ENCODE assay signal across 21 cellular contexts in the genomic region with DNA sequence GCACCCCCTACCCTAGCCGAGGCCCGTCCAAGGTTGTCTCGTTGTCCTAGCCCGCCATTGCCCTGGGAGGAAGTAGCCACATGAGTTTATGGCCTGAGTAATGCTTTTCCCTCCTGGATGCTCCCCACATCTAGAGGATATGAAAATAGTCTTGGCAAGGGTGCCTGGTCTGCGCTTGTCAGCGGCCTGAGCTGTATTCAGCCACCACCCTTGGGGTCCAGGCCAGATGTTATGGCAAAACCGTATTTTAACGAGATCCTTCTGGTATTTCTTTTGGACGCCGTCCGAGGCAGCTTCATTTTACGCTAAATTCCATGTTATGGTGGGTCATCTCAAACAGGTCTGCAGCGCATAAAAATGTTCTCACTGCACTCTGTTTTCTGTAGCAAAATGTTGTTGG.
DNase-seq lines count a peak whose midpoint lies in the region; ATAC-seq and TF ChIP-seq lines count a peak whose summit lies in the region.
"Had no signal": no experiment of that assay in that cellular context is flagged by ENCODE, and none has a peak within 500 bp of the region (broad histone marks: within the 10 kb centered on the region; RNA-seq: fewer than 3 reads in every experiment).

No MANE protein-coding gene starts in this region.

- CTCF ChIA-PET in activated naive CD4-positive, alpha-beta T cell treated with anti-CD3 and anti-CD28 coated beads, Interleukin-2, amount 10 ng/mL, durations not matched to agents 7 days and 5 days (lab: Charles Lee) = no interaction called here
- CTCF ChIA-PET in PC-3 (lab: Charles Lee) (no interaction called here), MCF 10A (lab: Yijun Ruan, JAX) (interaction anchor here (0.5 to 1.1 kb wide), 4 partner anchors 11 to 700 kb away, joined by 3 read pairs; no protein-coding TSS in a partner anchor)

- H3K27ac ChIP-seq in PC-3 (ENCODE audit: low read length) (peak overlapping the region; percentile 70; the same call in 1 of the 2 replicates), transverse colon (peak overlapping the region; percentile 59 to 69 (median 64))
- H3K27ac ChIP-seq: gastrocnemius medialis, PC-9, SJSA1 had no signal

- in situ Hi-C loops in transverse colon (cut with MboI; ENCODE audit: low pct_ligation_motif_present in 1 of 4, low pct_unique_long_range_greater_than_20kb in 1 of 4, low sequenced_read_pairs in 3 of 4) = loop anchor here in 2 of 4 donors (25.0 kb wide), 3 partner anchors 214 to 714 kb away; partner anchors contain the start of gene TBL1X (in 1 of the 2)

- peaks cover 27% of the 10 kb centered on the region for H3K4me1 Mint-ChIP-seq in activated naive CD4-positive, alpha-beta T cell treated with anti-CD3 and anti-CD28 coated beads, Interleukin-2, amount 10 ng/mL, durations not matched to agents 7 days and 5 days
- H3K4me1 Mint-ChIP-seq in MCF 10A (ENCODE audit: insufficient read depth, unreplicated experiment) = peaks cover 12% of the 10 kb centered on the region

- peak overlapping the region; percentile 94 for H3K27ac Mint-ChIP-seq in activated naive CD4-positive, alpha-beta T cell treated with anti-CD3 and anti-CD28 coated beads, Interleukin-2, amount 10 ng/mL, durations not matched to agents 7 days and 5 days
- H3K27ac Mint-ChIP-seq in MCF 10A (ENCODE audit: low read depth, unreplicated experiment) = no peak overlapping the region
- H3K27ac Mint-ChIP-seq: progenitor cell of endocrine pancreas had no signal

- intact Hi-C loops in PC-3 (cut with micrococcal nuclease) (loop anchor here (10.0 kb wide), 1 partner anchor 212 kb away; the partner anchor contains the start of gene TBL1X), transverse colon (cut with DNase I; ENCODE audit: low total_unique reads) (no loop called here), MCF 10A (cut with micrococcal nuclease) (no loop called here)

- H3K79me2 ChIP-seq in PC-3 (ENCODE audit: low read length) = no peaks in the 10 kb centered on the region

- H2AFZ ChIP-seq in PC-3 (ENCODE audit: low read length) = no peak overlapping the region
- H2AFZ ChIP-seq: PC-9 had no signal

- H3K4me2 ChIP-seq in PC-3 (ENCODE audit: low read length) = no peak overlapping the region
- H3K4me2 ChIP-seq: PC-9 had no signal

- H3K9ac ChIP-seq in PC-3 (ENCODE audit: low read length) = no peak overlapping the region

- POLR2A ChIA-PET in PC-3 (lab: Charles Lee; ENCODE audit: unreplicated experiment) = no interaction called here
- POLR2A ChIA-PET in MCF 10A (lab: Yijun Ruan, JAX) = no interaction called here

- H3K4me3 ChIP-seq in PC-3 (ENCODE audit: low read length) (no peak overlapping the region), fibroblast of pulmonary artery (replicated peaks; ENCODE audit: low read depth, low read length) (no peak overlapping the region), transverse colon (no peak overlapping the region)
- H3K4me3 ChIP-seq: gastrocnemius medialis, PC-9, SJSA1, skin epidermis had no signal

- H3K36me3 ChIP-seq in PC-3 (ENCODE audit: low read depth, low read length) (no peaks in the 10 kb centered on the region; the same call in none of the 2 replicates), transverse colon (no peaks in the 10 kb centered on the region)
- H3K36me3 ChIP-seq: gastrocnemius medialis had no signal

- no peak for DNase-seq in activated naive CD4-positive, alpha-beta T cell treated with anti-CD3 and anti-CD28 coated beads, Interleukin-2, amount 10 ng/mL, durations not matched to agents 7 days and 5 days
- DNase-seq in activated naive CD4-positive, alpha-beta T cell treated with Interleukin-2 at 50 U/mL for 16 hours = no peak
- DNase-seq in PC-3 (no peak), fibroblast of pulmonary artery (ENCODE audit: low read depth) (peak; percentile 14), transverse colon (no peak), MCF 10A (ENCODE audit: unreplicated experiment) (no peak), NCI-H69 (lab: John Stamatoyannopoulos, UW) (no peak)
- DNase-seq: activated CD8-positive, alpha-beta memory T cell treated with anti-CD3 and anti-CD28 coated beads, Interleukin-2, amount 10 ng/mL, durations not matched to agents 7 days and 5 days; CD4-positive, alpha-beta memory T cell; cerebellar nuclear complex; DMS79 treated with DMSO at 0.1 percent for 48 hours; gastrocnemius medialis; mesendoderm; NCI-H1694 treated with DMSO at 0.1 percent for 48 hours; NCI-H2227 treated with DMSO at 0.1 percent for 48 hours; PC-9; stimulated activated CD4-positive, alpha-beta T cell treated with anti-CD3 and anti-CD28 coated beads, Interleukin-2, amount 100 ng/mL, for 48 hours had no signal

- 0 to 81% methylated on average over 1 to 13 of the region's 13 CpGs for WGBS in transverse colon (ENCODE audit: low coverage in 1 of 2), 2 donors

- no peaks in the 10 kb centered on the region for H4K20me1 ChIP-seq in PC-3 (ENCODE audit: low read length)

- no peaks in the 10 kb centered on the region for H3F3A ChIP-seq in PC-3 (ENCODE audit: low read length, unreplicated experiment)

- H3K27me3 ChIP-seq in PC-3 (ENCODE audit: low read length) (no peaks in the 10 kb centered on the region), transverse colon (no peaks in the 10 kb centered on the region)
- H3K27me3 ChIP-seq: gastrocnemius medialis, SJSA1 had no signal

- no peak overlapping the region for H3K4me3 Mint-ChIP-seq in activated naive CD4-positive, alpha-beta T cell treated with anti-CD3 and anti-CD28 coated beads, Interleukin-2, amount 10 ng/mL, durations not matched to agents 7 days and 5 days
- no peak overlapping the region for H3K4me3 Mint-ChIP-seq in MCF 10A (ENCODE audit: unreplicated experiment)
- H3K4me3 Mint-ChIP-seq: activated CD8-positive, alpha-beta memory T cell treated with anti-CD3 and anti-CD28 coated beads, Interleukin-2, amount 10 ng/mL, durations not matched to agents 7 days and 5 days had no signal

- no peaks in the 10 kb centered on the region for H3K9me2 ChIP-seq in PC-3 (replicated peaks; ENCODE audit: low read length)

- no peak for TF ChIP-seq CTCF in PC-3 (conservative IDR thresholded peaks at IDR 0.05; ENCODE audit: low read depth, low read length)
- no peak for TF ChIP-seq CTCF in fibroblast of pulmonary artery (IDR thresholded peaks at IDR 0.05; ENCODE audit: low read length, missing control alignments)
- no peak for TF ChIP-seq CTCF in transverse colon (IDR thresholded peaks at IDR 0.05)
- TF ChIP-seq CTCF in MCF 10A (IDR thresholded peaks at IDR 0.05; ENCODE audit: unreplicated experiment) = no peak

- H3K27me3 Mint-ChIP-seq in activated naive CD4-positive, alpha-beta T cell treated with anti-CD3 and anti-CD28 coated beads, Interleukin-2, amount 10 ng/mL, durations not matched to agents 7 days and 5 days = no peaks in the 10 kb centered on the region
- no peaks in the 10 kb centered on the region for H3K27me3 Mint-ChIP-seq in MCF 10A (ENCODE audit: insufficient read depth, unreplicated experiment)
- H3K27me3 Mint-ChIP-seq: activated CD8-positive, alpha-beta memory T cell treated with anti-CD3 and anti-CD28 coated beads, Interleukin-2, amount 10 ng/mL, durations not matched to agents 7 days and 5 days; CD4-positive, alpha-beta memory T cell; progenitor cell of endocrine pancreas had no signal

- no peak for TF ChIP-seq POLR2A in transverse colon (IDR thresholded peaks at IDR 0.05)

- ATAC-seq in PC-3 (no peak), HG03571 (IDR thresholded peaks at IDR 0.05; ENCODE audit: unreplicated experiment) (no peak)
- ATAC-seq: gastrocnemius medialis had no signal

- no peak for TF ChIP-seq EP300 in transverse colon (IDR thresholded peaks at IDR 0.05; ENCODE audit: low read depth)

- no TSS peak for BruUV-seq in PC-3 (replicated peaks; lab: Mats Ljungman, UMichigan)
- BruUV-seq in MCF 10A (replicated peaks; lab: Mats Ljungman, UMichigan) = no TSS peak

- H3K4me1 ChIP-seq in PC-3 (ENCODE audit: insufficient read depth, low read length) = peaks cover 9% of the 10 kb centered on the region; the same call in 1 of the 2 replicates
- peaks cover 0 to 2% (median 0%) of the 10 kb centered on the region in 4 donors for H3K4me1 ChIP-seq in transverse colon
- H3K4me1 ChIP-seq: gastrocnemius medialis had no signal

- H3K36me3 Mint-ChIP-seq in activated naive CD4-positive, alpha-beta T cell treated with anti-CD3 and anti-CD28 coated beads, Interleukin-2, amount 10 ng/mL, durations not matched to agents 7 days and 5 days = peaks cover 25% of the 10 kb centered on the region
- peaks cover 4% of the 10 kb centered on the region for H3K36me3 Mint-ChIP-seq in MCF 10A (ENCODE audit: insufficient read depth, unreplicated experiment)

- H3K9me3 ChIP-seq in PC-3 (ENCODE audit: low read length) (no peaks in the 10 kb centered on the region), transverse colon (no peaks in the 10 kb centered on the region)
- H3K9me3 ChIP-seq: gastrocnemius medialis, SJSA1 had no signal

- H3K9me3 Mint-ChIP-seq in activated naive CD4-positive, alpha-beta T cell treated with anti-CD3 and anti-CD28 coated beads, Interleukin-2, amount 10 ng/mL, durations not matched to agents 7 days and 5 days = peaks cover 10% of the 10 kb centered on the region
- H3K9me3 Mint-ChIP-seq in MCF 10A (ENCODE audit: unreplicated experiment) = no peaks in the 10 kb centered on the region
